In genomic region chr16:4306439-4307214, GRCh38 we compare ENCODE assay signal across 8 cellular contexts. TPM values are rescaled to one million over a fixed set of nuclear protein-coding genes. Genes with fewer than 3 reads are reported as not detected.
A peak's percentile ranks its signal among the peaks of the same experiment; 100 is the strongest.
DNase-seq lines count a peak whose midpoint lies in the region; ATAC-seq, FAIRE-seq and TF ChIP-seq lines count a peak whose summit lies in the region.

No MANE protein-coding gene starts in this region.

- H2AFZ ChIP-seq in keratinocyte (ENCODE audit: control insufficient read depth, low read length), result no peak overlapping the region

- peak overlapping the region; percentile 95 for H3K27ac Mint-ChIP-seq in activated naive CD8-positive, alpha-beta T cell
- H3K27ac Mint-ChIP-seq in stimulated activated naive CD8-positive, alpha-beta T cell treated with anti-CD3 and anti-CD28 coated beads, Interleukin-15, amount 100 ng/mL, for 72 hours, result peak overlapping the region; percentile 97 to 98

- no peaks in the 10 kb centered on the region for H3K27me3 Mint-ChIP-seq in activated naive CD8-positive, alpha-beta T cell
- H3K27me3 Mint-ChIP-seq in stimulated activated naive CD8-positive, alpha-beta T cell treated with anti-CD3 and anti-CD28 coated beads, Interleukin-15, amount 100 ng/mL, for 72 hours, result peaks cover 17% of the 10 kb centered on the region

- H3K4me1 Mint-ChIP-seq in activated naive CD8-positive, alpha-beta T cell (ENCODE audit: low read depth), result peaks cover 32% of the 10 kb centered on the region
- peaks cover 44% of the 10 kb centered on the region for H3K4me1 Mint-ChIP-seq in stimulated activated naive CD8-positive, alpha-beta T cell treated with anti-CD3 and anti-CD28 coated beads, Interleukin-15, amount 100 ng/mL, for 72 hours

- peaks cover 2% of the 10 kb centered on the region for H3K36me3 Mint-ChIP-seq in activated naive CD8-positive, alpha-beta T cell

- peaks cover 21% of the 10 kb centered on the region for H3K4me1 ChIP-seq in keratinocyte (ENCODE audit: control insufficient read depth, extremely low read depth, insufficient read depth, low read length)

- DNase-seq in NCI-H82 treated with DMSO at 0.1 percent for 48 hours (lab: John Stamatoyannopoulos, UW; ENCODE audit: unreplicated experiment), result peak; percentile 17
- DNase-seq in keratinocyte (ENCODE audit: low read depth, low spot score), result no peak
- DNase-seq in stimulated activated naive CD8-positive, alpha-beta T cell treated with anti-CD3 and anti-CD28 coated beads, Interleukin-15, amount 100 ng/mL, for 72 hours, result peak in 1 of 2 donors; percentile 55
- DNase-seq in urothelium cell line (ENCODE audit: low spot score), result no peak
- DNase-seq in dedifferentiated amniotic fluid mesenchymal stem cell (ENCODE audit: extremely low spot score), result no peak

- no peaks in the 10 kb centered on the region for H3K9me1 ChIP-seq in keratinocyte (ENCODE audit: control insufficient read depth, extremely low read depth, insufficient read depth, low read length)

- H3K9me3 Mint-ChIP-seq in activated naive CD8-positive, alpha-beta T cell (ENCODE audit: low read depth), result no peaks in the 10 kb centered on the region
- H3K9me3 Mint-ChIP-seq in stimulated activated naive CD8-positive, alpha-beta T cell treated with anti-CD3 and anti-CD28 coated beads, Interleukin-15, amount 100 ng/mL, for 72 hours, result peaks cover 6 to 9% of the 10 kb centered on the region in 2 donors

- H3K79me2 ChIP-seq in keratinocyte (ENCODE audit: control insufficient read depth, insufficient read depth, low read length), result no peaks in the 10 kb centered on the region

- no peaks in the 10 kb centered on the region for H3K36me3 ChIP-seq in keratinocyte (ENCODE audit: control insufficient read depth in 2 of 2, extremely low read depth in 1 of 2, insufficient read depth in 2 of 2, low read length in 2 of 2)

- no peaks in the 10 kb centered on the region for H4K20me1 ChIP-seq in keratinocyte (ENCODE audit: control insufficient read depth, extremely low read depth, insufficient read depth, low read length)

- H3K27me3 ChIP-seq in keratinocyte (ENCODE audit: control insufficient read depth, extremely low read depth, insufficient read depth, low read length), result no peaks in the 10 kb centered on the region

- peak overlapping the region; percentile 89 for H3K4me3 Mint-ChIP-seq in activated naive CD8-positive, alpha-beta T cell
- peak overlapping the region; percentile 99 for H3K4me3 Mint-ChIP-seq in stimulated activated naive CD8-positive, alpha-beta T cell treated with anti-CD3 and anti-CD28 coated beads, Interleukin-15, amount 100 ng/mL, for 72 hours

- peak overlapping the region; percentile 83 for H3K4me2 ChIP-seq in keratinocyte (ENCODE audit: control insufficient read depth, extremely low read depth, insufficient read depth, low read depth, low read length)

- TF ChIP-seq POLR2A in GM19099 (IDR thresholded peaks at IDR 0.05; ENCODE audit: extremely low read depth, insufficient read length, low read depth), result peak; percentile 48

- peak overlapping the region; percentile 35 to 84 (median 82) for H3K4me3 ChIP-seq in keratinocyte (ENCODE audit: control insufficient read depth in 2 of 3, extremely low read depth in 1 of 3, insufficient read depth in 2 of 3, low read depth in 1 of 3, low read length in 3 of 3)

- peak overlapping the region; percentile 60 for H3K27ac ChIP-seq in keratinocyte (ENCODE audit: control insufficient read depth, insufficient read depth, low read length)

- peak; percentile 16 for ATAC-seq in stimulated activated naive CD8-positive, alpha-beta T cell treated with anti-CD3 and anti-CD28 coated beads, Interleukin-15, amount 100 ng/mL, for 72 hours
- ATAC-seq in GM21737 (IDR thresholded peaks at IDR 0.05; ENCODE audit: unreplicated experiment), result no peak

- TF ChIP-seq CTCF in keratinocyte (optimal IDR thresholded peaks at IDR 0.05 in 1 of 3, IDR thresholded peaks at IDR 0.05 in 1 of 3, conservative IDR thresholded peaks at IDR 0.05 in 1 of 3; ENCODE audit: extremely low read depth in 1 of 3, insufficient read depth in 2 of 3, low read length in 3 of 3), result no peak

- H3K9me3 ChIP-seq in keratinocyte (ENCODE audit: control insufficient read depth, low read depth, low read length), result no peaks in the 10 kb centered on the region

- no peak for FAIRE-seq in keratinocyte (lab: Jason Lieb, UNC)
- no peak for FAIRE-seq in urothelium cell line (lab: Jason Lieb, UNC)

- dilution Hi-C loops in keratinocyte (cut with MboI; ENCODE audit: extremely low pct_ligation_motif_present, low sequenced_read_pairs), result no loop called here

- peak overlapping the region; percentile 62 for H3K9ac ChIP-seq in keratinocyte (ENCODE audit: control insufficient read depth, extremely low read depth, insufficient read depth, low read length)

RNA-seq across cellular contexts. Expression of gene GLIS2, which starts 9.2 kb away (rescaled TPM):
- 0.63 to 2.3 TPM (median 1.0 TPM) in 3 replicates for polyA plus RNA-seq in keratinocyte
- polyA plus RNA-seq in keratinocyte (2011; ENCODE audit: low read depth), result 1.1 TPM
- polyA plus RNA-seq in keratinocyte (2011; cell fraction: cytosol; rRNA removed), result 1.6 and 3.7 TPM in 2 replicates
- 4.6 and 5.9 TPM in 2 replicates for polyA plus RNA-seq in keratinocyte (2011; cell fraction: nucleus; rRNA removed)
- 2.9 and 5.1 TPM in 2 replicates for polyA plus RNA-seq in keratinocyte (2012; ENCODE audit: low replicate concordance)
- polyA minus RNA-seq in keratinocyte, result 1.7 to 9.7 TPM (median 1.9 TPM) in 3 replicates
- 6.5 TPM for polyA minus RNA-seq in keratinocyte (2011; cell fraction: cytosol; rRNA and poly(A)+ RNA removed)
- 2.2 TPM in 2 replicates for polyA minus RNA-seq in keratinocyte (2011; cell fraction: nucleus; rRNA and poly(A)+ RNA removed)

RNA-seq across cellular contexts. Expression of gene TFAP4, which starts 33.8 kb away (rescaled TPM):
- 4.9 to 9.2 TPM (median 6.7 TPM) in 3 replicates for polyA plus RNA-seq in keratinocyte
- 6.1 TPM for polyA plus RNA-seq in keratinocyte (2011; ENCODE audit: low read depth)
- polyA plus RNA-seq in keratinocyte (2011; cell fraction: cytosol; rRNA removed), result 2.0 and 3.6 TPM in 2 replicates
- polyA plus RNA-seq in keratinocyte (2011; cell fraction: nucleus; rRNA removed), result 3.5 and 4.4 TPM in 2 replicates
- 5.0 and 10.4 TPM in 2 replicates for polyA plus RNA-seq in keratinocyte (2012; ENCODE audit: low replicate concordance)
- polyA minus RNA-seq in keratinocyte, result 7.8 to 17.9 TPM (median 17.2 TPM) in 3 replicates
- 14.8 TPM for polyA minus RNA-seq in keratinocyte (2011; cell fraction: cytosol; rRNA and poly(A)+ RNA removed)
- polyA minus RNA-seq in keratinocyte (2011; cell fraction: nucleus; rRNA and poly(A)+ RNA removed), result 2.0 and 2.8 TPM in 2 replicates

RNA-seq across cellular contexts. Expression of gene PAM16, which starts 44.5 kb away (rescaled TPM):
- 25.0 to 41.2 TPM (median 32.7 TPM) in 3 replicates for polyA plus RNA-seq in keratinocyte
- polyA plus RNA-seq in keratinocyte (2011; ENCODE audit: low read depth), result 22.4 TPM
- polyA plus RNA-seq in keratinocyte (2011; cell fraction: cytosol; rRNA removed), result 15.6 and 27.6 TPM in 2 replicates
- 29.2 and 38.2 TPM in 2 replicates for polyA plus RNA-seq in keratinocyte (2011; cell fraction: nucleus; rRNA removed)
- polyA plus RNA-seq in keratinocyte (2012; ENCODE audit: low replicate concordance), result 33.9 and 36.4 TPM in 2 replicates
- polyA minus RNA-seq in keratinocyte, result 7.3 to 8.6 TPM (median 8.0 TPM) in 3 replicates
- 15.9 TPM for polyA minus RNA-seq in keratinocyte (2011; cell fraction: cytosol; rRNA and poly(A)+ RNA removed)
- polyA minus RNA-seq in keratinocyte (2011; cell fraction: nucleus; rRNA and poly(A)+ RNA removed), result 9.5 and 11.3 TPM in 2 replicates
